ENCODE assay signal across 22 cellular contexts in the genomic region with DNA sequence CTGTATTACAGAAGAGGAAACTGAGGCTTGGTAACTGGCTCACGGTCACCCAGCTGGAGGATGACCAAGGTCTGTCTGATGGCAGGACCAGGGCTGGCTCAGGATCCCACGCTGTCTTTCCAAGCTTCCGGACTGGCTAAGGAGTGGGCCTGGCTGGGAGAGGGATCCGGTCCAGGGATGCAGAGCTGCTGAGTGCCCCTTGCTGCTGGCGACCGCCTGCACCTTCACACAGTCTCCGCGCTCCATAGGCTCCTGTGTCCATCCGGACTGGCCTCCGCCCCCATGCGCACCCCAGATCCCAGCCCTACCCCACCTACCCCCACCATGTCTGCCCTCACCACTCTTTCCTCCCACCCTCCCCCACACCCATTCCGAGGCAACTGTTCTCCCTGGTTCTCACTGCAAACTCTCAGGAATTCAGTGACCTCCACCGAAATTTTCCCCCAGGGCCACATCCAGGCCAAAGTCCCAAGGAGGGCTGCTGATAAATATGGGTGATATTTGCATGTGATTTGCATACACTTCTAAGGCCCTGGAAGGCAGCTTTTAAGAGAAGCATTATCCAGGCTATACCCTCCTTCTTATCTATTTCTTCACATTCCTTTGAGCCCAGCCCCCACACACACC.
"Had no signal": no experiment of that assay in that cellular context is flagged by ENCODE, and none has a peak within 500 bp of the region (broad histone marks: within the 10 kb centered on the region; RNA-seq: fewer than 3 reads in every experiment).

No MANE protein-coding gene starts in this region.

- H3K9me3 ChIP-seq: neutrophil, right lobe of liver, upper lobe of left lung had no signal

- ATAC-seq: esophagus mucosa; natural killer cell; stimulated activated naive CD8-positive, alpha-beta T cell treated with anti-CD3 and anti-CD28 coated beads, Interleukin-15, Interleukin-2, amounts not matched to agents 100 U/mL and 50 U/mL, for 24 hours had no signal

- H3K27ac ChIP-seq: neutrophil, right lobe of liver, upper lobe of left lung, VCaP had no signal

- H3K4me3 ChIP-seq: right lobe of liver, upper lobe of left lung had no signal

- H3K4me1 ChIP-seq: right lobe of liver, upper lobe of left lung had no signal

- H3K27me3 ChIP-seq: right lobe of liver, upper lobe of left lung had no signal

- H3K36me3 ChIP-seq: neutrophil, right lobe of liver, upper lobe of left lung had no signal

- DNase-seq: activated CD4-positive, alpha-beta T cell treated with anti-CD3 and anti-CD28 coated beads for 4 hours; activated CD4-positive, alpha-beta T cell treated with anti-CD3 and anti-CD28 coated beads, Interleukin-2, amount 50 U/mL, for 4 hours; activated CD8-positive, alpha-beta memory T cell treated with anti-CD3 and anti-CD28 coated beads for 24 hours; activated effector memory CD4-positive, alpha-beta T cell treated with anti-CD3 and anti-CD28 coated beads, Interleukin-2, amount 50 U/mL, for 16 hours; activated naive CD4-positive, alpha-beta T cell treated with anti-CD3 and anti-CD28 coated beads for 36 hours; activated naive CD8-positive, alpha-beta T cell treated with anti-CD3 and anti-CD28 coated beads, Interleukin-2, amount 10 ng/mL, durations not matched to agents 7 days and 5 days; activated T-cell treated with anti-CD3 and anti-CD28 coated beads, Interleukin-2, amount 50 U/mL, for 1 hour; central memory CD4-positive, alpha-beta T cell; endodermal cell; foreskin fibroblast; head of caudate nucleus; hippocampal formation; natural killer cell; right lobe of liver; stimulated activated CD4-positive, alpha-beta T cell treated with anti-CD3 and anti-CD28 coated beads, Interleukin-12 subunit alpha, Interleukin-12 subunit beta, amount 100 ng/mL, for 4 hours; stimulated activated CD4-positive, alpha-beta T cell treated with anti-CD3 and anti-CD28 coated beads, Interleukin-4, amount 100 ng/mL, for 1 hour; stimulated activated naive CD8-positive, alpha-beta T cell treated with anti-CD3 and anti-CD28 coated beads, Interleukin-15, Interleukin-2, amounts not matched to agents 100 U/mL and 50 U/mL, for 24 hours; T-helper 9 cell had no signal
